ENCODE assay signal across 1 cellular context in genomic region chr3:30660656-30661055, GRCh38.
TF ChIP-seq lines count a peak whose summit lies in the region.

No MANE protein-coding gene starts in this region.

TF ChIP-seq in IMR-90, 13 proteins besides CTCF, POLR2A, EP300 and RAD21:
- TF ChIP-seq MAZ (IDR thresholded peaks at IDR 0.05; ENCODE audit: borderline replicate concordance, low read depth, low read length): no peak
- no peak for TF ChIP-seq SMC3 (IDR thresholded peaks at IDR 0.05; ENCODE audit: low read depth, low read length)
- no peak for TF ChIP-seq RCOR1 (IDR thresholded peaks at IDR 0.05; ENCODE audit: insufficient replicate concordance, low read length)
- TF ChIP-seq CHD1 (IDR thresholded peaks at IDR 0.05; ENCODE audit: low read depth, low read length): no peak
- TF ChIP-seq MAFK (IDR thresholded peaks at IDR 0.05; ENCODE audit: low read depth, low read length): no peak
- TF ChIP-seq FOS (IDR thresholded peaks at IDR 0.05; ENCODE audit: low read depth, low read length): no peak
- TF ChIP-seq NFE2L2 (IDR thresholded peaks at IDR 0.05; ENCODE audit: low read depth, low read length): no peak
- no peak for TF ChIP-seq BHLHE40 (IDR thresholded peaks at IDR 0.05; ENCODE audit: low read depth, low read length)
- no peak for TF ChIP-seq RFX5 (IDR thresholded peaks at IDR 0.05; ENCODE audit: low read depth, low read length)
- TF ChIP-seq ELK1 (IDR thresholded peaks at IDR 0.05; ENCODE audit: borderline replicate concordance, low read depth, low read length): no peak
- TF ChIP-seq USF2 (IDR thresholded peaks at IDR 0.05; ENCODE audit: low read depth, low read length): no peak
- no peak for TF ChIP-seq MXI1 (IDR thresholded peaks at IDR 0.05; ENCODE audit: borderline replicate concordance, low read depth, low read length)
- TF ChIP-seq CEBPB (IDR thresholded peaks at IDR 0.05; ENCODE audit: low read depth, low read length): no peak
